Comparison of ENCODE assay signal across 10 cellular contexts in the genomic region with DNA sequence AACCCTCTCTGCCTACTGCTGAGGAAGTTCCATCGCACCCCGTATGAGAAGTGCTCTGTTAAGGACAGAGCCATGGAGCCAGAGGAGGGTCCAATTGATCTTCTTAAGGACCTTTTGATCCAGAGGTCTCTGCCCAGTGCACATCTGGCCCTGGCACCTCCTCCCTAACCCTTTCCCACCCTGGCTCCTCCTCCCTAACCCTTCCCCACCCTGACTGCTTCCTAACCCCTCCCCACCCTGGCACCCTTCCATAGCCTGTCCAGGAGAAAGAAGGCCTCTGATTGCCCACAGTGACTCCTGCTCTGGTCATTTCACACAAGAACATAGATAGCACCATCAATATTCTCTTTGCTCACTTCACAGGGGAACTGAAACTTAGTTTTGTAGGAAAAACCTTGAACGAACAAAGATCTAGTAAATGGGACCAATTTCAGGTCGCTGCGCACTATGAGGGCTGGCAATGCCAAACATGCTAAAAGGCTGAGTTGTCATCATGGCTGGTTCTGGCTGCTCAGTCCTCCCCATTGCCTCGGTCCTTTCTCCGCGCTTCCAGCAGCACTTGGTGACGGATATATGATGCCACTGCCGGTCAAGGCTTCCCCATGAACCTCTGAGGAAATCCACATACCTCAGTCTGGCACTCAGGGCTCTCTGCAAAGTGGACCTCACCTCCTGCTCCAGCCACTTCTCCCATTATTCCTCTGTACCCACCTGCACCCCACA. TPM values are rescaled to one million over a fixed set of nuclear protein-coding genes. Genes with fewer than 3 reads are reported as not detected.
DNase-seq lines count a peak whose midpoint lies in the region; ATAC-seq and TF ChIP-seq lines count a peak whose summit lies in the region.
"Had no signal": no experiment of that assay in that cellular context is flagged by ENCODE, and none has a peak within 500 bp of the region (broad histone marks: within the 10 kb centered on the region; RNA-seq: fewer than 3 reads in every experiment).

No MANE protein-coding gene starts in this region.

- ATAC-seq in GM21360 (IDR thresholded peaks at IDR 0.05; ENCODE audit: unreplicated experiment) (peak; percentile 37), HG03280 (IDR thresholded peaks at IDR 0.05; ENCODE audit: unreplicated experiment) (peak; percentile 42), body of pancreas (no peak), sciatic nerve (no peak)
- ATAC-seq: left ventricle myocardium superior had no signal

- H3K27me3 ChIP-seq in endodermal cell (ENCODE audit: control insufficient read depth, insufficient read depth, low read length, poor library complexity, severe bottlenecking) (no peaks in the 10 kb centered on the region), body of pancreas (no peaks in the 10 kb centered on the region)

- in situ Hi-C loops in GM13976 (cut with MboI; ENCODE audit: low sequenced_read_pairs, unreplicated experiment), result loop anchor here (5.0 to 10.0 kb wide), 2 partner anchors 140 to 228 kb away; no protein-coding TSS in a partner anchor

- no peak overlapping the region for H3K9ac ChIP-seq in endodermal cell (ENCODE audit: extremely low read depth, low read length, poor library complexity, severe bottlenecking)

- H3K4me3 ChIP-seq in endodermal cell (ENCODE audit: low read length), result no peak overlapping the region
- H3K4me3 ChIP-seq in body of pancreas, result no peak overlapping the region

- H3K4me1 Mint-ChIP-seq in endodermal cell, result peaks cover 25% of the 10 kb centered on the region

- peak; percentile 54 for DNase-seq in GM13976 (ENCODE audit: low spot score)
- DNase-seq in endodermal cell, result peak; percentile 58
- DNase-seq in body of pancreas, result no peak
- no peak for DNase-seq in DMS79 treated with DMSO at 0.1 percent for 48 hours (lab: John Stamatoyannopoulos, UW)
- DNase-seq in sciatic nerve (ENCODE audit: low spot score), result no peak
- no peak for DNase-seq in H4 (ENCODE audit: low spot score)
- DNase-seq: left ventricle myocardium superior; stimulated activated CD4-positive, alpha-beta T cell treated with anti-CD3 and anti-CD28 coated beads, Interleukin-4, amount 100 ng/mL, for 1 hour had no signal

- no peak for TF ChIP-seq POLR2A in body of pancreas (IDR thresholded peaks at IDR 0.05)

- H3K4me1 ChIP-seq in endodermal cell (ENCODE audit: control insufficient read depth, insufficient read depth, low read length), result peaks cover under 1% of the 10 kb centered on the region
- peaks cover 25% of the 10 kb centered on the region for H3K4me1 ChIP-seq in body of pancreas

- H3K27ac Mint-ChIP-seq in endodermal cell, result peak overlapping the region; percentile 19

- H3K9me3 Mint-ChIP-seq in endodermal cell, result peaks cover 11% of the 10 kb centered on the region

- H3K4me3 Mint-ChIP-seq in endodermal cell, result no peak overlapping the region

- no peaks in the 10 kb centered on the region for H3K36me3 ChIP-seq in endodermal cell (ENCODE audit: control insufficient read depth, insufficient read depth, low read length)
- H3K36me3 ChIP-seq in body of pancreas (replicated peaks in 1 of 2; ENCODE audit: insufficient read depth in 1 of 2, low read depth in 2 of 2), result no peaks in the 10 kb centered on the region

- TF ChIP-seq CTCF in GM13976 (IDR thresholded peaks at IDR 0.05; ENCODE audit: borderline replicate concordance, control extremely low read depth, extremely low read depth, insufficient read depth, missing control alignments) (no peak), endodermal cell (conservative IDR thresholded peaks at IDR 0.05) (no peak), body of pancreas (IDR thresholded peaks at IDR 0.05) (no peak)

- WGBS in endodermal cell (ENCODE audit: insufficient coverage in 1 of 2, insufficient read length in 1 of 2), 2 experiments, result 86 to 88% methylated on average over 10 of the region's 10 CpGs
- WGBS in body of pancreas, 2 donors, result 69 to 70% methylated on average over 10 of the region's 10 CpGs

- H3K9me3 ChIP-seq in endodermal cell (ENCODE audit: control insufficient read depth, low read length) (no peaks in the 10 kb centered on the region), body of pancreas (no peaks in the 10 kb centered on the region)

- peaks cover 8% of the 10 kb centered on the region for H3K27me3 Mint-ChIP-seq in endodermal cell (ENCODE audit: insufficient read depth)

- H3K36me3 Mint-ChIP-seq in endodermal cell (ENCODE audit: low read depth), result peaks cover 2% of the 10 kb centered on the region

- H3K27ac ChIP-seq in endodermal cell (ENCODE audit: low read depth, low read length), result no peak overlapping the region
- H3K27ac ChIP-seq in body of pancreas, result no peak overlapping the region

- intact Hi-C loops in body of pancreas (cut with DNase I) (loop anchor here (5.0 to 10.0 kb wide), 2 partner anchors 145 to 238 kb away; no protein-coding TSS in a partner anchor), sciatic nerve (cut with DNase I) (loop anchor here (5.0 kb wide), 1 partner anchor 240 kb away; no protein-coding TSS in a partner anchor)

RNA-seq across cellular contexts. Expression of gene PKDCC, which starts 49.2 kb away (rescaled TPM):
- total RNA-seq in endodermal cell (100 to 1,000 TPM in 1 of 2 donors, 10 to 100 TPM in 1; 85.3 to 105 TPM), body of pancreas (10 to 100 TPM; 25.7 to 93.9 TPM), sciatic nerve (367 TPM)
- polyA plus RNA-seq in endodermal cell (2013, experiment 1 of 2), result 124 TPM
- 112 TPM for polyA plus RNA-seq in endodermal cell (2013, experiment 2 of 2)
- 10.2 and 17.2 TPM in 2 replicates for total RNA-seq in H4 (2014; rRNA removed; shearing (Covaris generic))

Comparison
In these comparisons a context has a peak if more than half of its experiments do, and no peak if none do; other contexts are left out.
1. DNase-seq: peak in GM13976 (single experiment) and endodermal cell (single experiment); none in body of pancreas (0 of 4), DMS79 treated with DMSO at 0.1 percent for 48 hours (single experiment), sciatic nerve (single experiment) and H4 (single experiment).
2. ATAC-seq: peak in GM21360 (single experiment) and HG03280 (single experiment); none in body of pancreas (single experiment) and sciatic nerve (single experiment).